ENCODE assay signal across 2 cellular contexts in genomic region chr17:46925185-46925858, GRCh38.
TF ChIP-seq lines count a peak whose summit lies in the region.

No MANE protein-coding gene starts in this region.

TF ChIP-seq in A549, 52 proteins besides CTCF, POLR2A, EP300 and RAD21 (continued from another document):
- TF ChIP-seq REST (IDR thresholded peaks at IDR 0.05) = no peak
- TF ChIP-seq KDM5A (IDR thresholded peaks at IDR 0.05) = no peak
- no peak for TF ChIP-seq EHMT2 (IDR thresholded peaks at IDR 0.05; ENCODE audit: low read depth)
- no peak for TF ChIP-seq ESRRA (IDR thresholded peaks at IDR 0.05; ENCODE audit: borderline replicate concordance, low read length)
- no peak for TF ChIP-seq PHF8 (IDR thresholded peaks at IDR 0.05; ENCODE audit: borderline replicate concordance, low read depth)
- no peak for TF ChIP-seq SMC3 (IDR thresholded peaks at IDR 0.05)
- no peak for TF ChIP-seq GATA3 (IDR thresholded peaks at IDR 0.05; ENCODE audit: borderline replicate concordance)
- no peak for TF ChIP-seq CHD2 (IDR thresholded peaks at IDR 0.05; ENCODE audit: low read length, partially characterized antibody)
- TF ChIP-seq ATOH8 (CRISPR knock-in tag; IDR thresholded peaks at IDR 0.05; ENCODE audit: low read depth) = no peak
- TF ChIP-seq ELK1 (IDR thresholded peaks at IDR 0.05; ENCODE audit: low read depth, low read length) = no peak

TF ChIP-seq in liver, 16 proteins besides CTCF, POLR2A, EP300 and RAD21 (continued from another document):
- TF ChIP-seq REST (IDR thresholded peaks at IDR 0.05) = no peak
- peak; percentile 14 to 68 for TF ChIP-seq HNF4A (conservative IDR thresholded peaks at IDR 0.05)
- TF ChIP-seq YY1 (IDR thresholded peaks at IDR 0.05) = no peak
